Comparison of ENCODE assay signal across 25 cellular contexts in genomic region chr3:52117537-52117936, GRCh38.
"Had no signal": no experiment of that assay in that cellular context is flagged by ENCODE, and none has a peak within 500 bp of the region (broad histone marks: within the 10 kb centered on the region; RNA-seq: fewer than 3 reads in every experiment).

No MANE protein-coding gene starts in this region.

- DNase-seq: activated CD4-positive, alpha-beta T cell treated with anti-CD3 and anti-CD28 coated beads, Interleukin-2, amount 50 U/mL, for 4 hours; activated CD8-positive, alpha-beta memory T cell treated with anti-CD3 and anti-CD28 coated beads for 24 hours; activated CD8-positive, alpha-beta memory T cell treated with anti-CD3 and anti-CD28 coated beads, Interleukin-2, amount 50 U/mL, for 4 hours; activated naive CD4-positive, alpha-beta T cell; activated T-cell treated with anti-CD3 and anti-CD28 coated beads, Interleukin-2, amount 50 U/mL, for 24 hours; adrenal gland; cerebellar nuclear complex; effector CD8-positive, alpha-beta T cell; erythroblast; foreskin fibroblast; left ventricle myocardium superior; pancreas; right cardiac atrium; stimulated activated CD4-positive, alpha-beta T cell treated with anti-CD3 and anti-CD28 coated beads, Interleukin-4, amount 100 ng/mL, for 24 hours; stimulated activated naive CD8-positive, alpha-beta T cell treated with anti-CD3 and anti-CD28 coated beads, Interleukin-15, Interleukin-2, amounts not matched to agents 100 U/mL and 50 U/mL, for 24 hours; T-helper 9 cell; uterus had no signal

- H3K36me3 ChIP-seq: adrenal gland, breast epithelium, pancreas, tibial nerve, uterus had no signal

- H3K4me3 Mint-ChIP-seq: activated naive CD8-positive, alpha-beta T cell; activated T-cell treated with anti-CD3 and anti-CD28 coated beads, Interleukin-2, amount 50 U/mL, for 24 hours; activated T-helper 17 cell treated with anti-CD3 and anti-CD28 coated beads, Interleukin-2, amount 50 U/mL, for 72 hours; nephron; WTC11 had no signal

- H3K27ac Mint-ChIP-seq: activated naive CD8-positive, alpha-beta T cell; activated T-cell treated with anti-CD3 and anti-CD28 coated beads, Interleukin-2, amount 50 U/mL, for 24 hours; activated T-helper 17 cell treated with anti-CD3 and anti-CD28 coated beads, Interleukin-2, amount 50 U/mL, for 72 hours; nephron; WTC11 had no signal

- H3K4me1 Mint-ChIP-seq: activated T-helper 17 cell treated with anti-CD3 and anti-CD28 coated beads, Interleukin-2, amount 50 U/mL, for 72 hours; WTC11 had no signal

- H3K9me3 ChIP-seq: adrenal gland, breast epithelium, neutrophil, pancreas, psoas muscle, tibial nerve, uterus had no signal

- H3K36me3 Mint-ChIP-seq: activated naive CD8-positive, alpha-beta T cell had no signal

- H3K9me3 Mint-ChIP-seq: activated T-cell treated with anti-CD3 and anti-CD28 coated beads, Interleukin-2, amount 50 U/mL, for 24 hours; activated T-helper 17 cell treated with anti-CD3 and anti-CD28 coated beads, Interleukin-2, amount 50 U/mL, for 72 hours; nephron; WTC11 had no signal

- ATAC-seq: activated T-helper 17 cell treated with anti-CD3 and anti-CD28 coated beads, Interleukin-2, amount 50 U/mL, for 72 hours; left ventricle myocardium superior; pancreas; psoas muscle; right cardiac atrium; stimulated activated naive CD8-positive, alpha-beta T cell treated with anti-CD3 and anti-CD28 coated beads, Interleukin-15, Interleukin-2, amounts not matched to agents 100 U/mL and 50 U/mL, for 24 hours; WTC11 had no signal

- H3K4me1 ChIP-seq: breast epithelium, pancreas, psoas muscle, uterus had no signal

- H3K27ac ChIP-seq: breast epithelium, neutrophil, pancreas, psoas muscle, uterus had no signal

- H3K4me3 ChIP-seq: adrenal gland, breast epithelium, pancreas, psoas muscle, tibial nerve, uterus had no signal

- H3K27me3 Mint-ChIP-seq: activated naive CD8-positive, alpha-beta T cell; activated T-cell treated with anti-CD3 and anti-CD28 coated beads, Interleukin-2, amount 50 U/mL, for 24 hours; activated T-helper 17 cell treated with anti-CD3 and anti-CD28 coated beads, Interleukin-2, amount 50 U/mL, for 72 hours had no signal

- H3K27me3 ChIP-seq: adrenal gland, breast epithelium, neutrophil, pancreas, tibial nerve, uterus had no signal
